In genomic region chr9:120890415-120891254, GRCh38 we compare ENCODE assay signal across 8 cellular contexts. TPM values are rescaled to one million over a fixed set of nuclear protein-coding genes. Genes with fewer than 3 reads are reported as not detected.
DNase-seq lines count a peak whose midpoint lies in the region; ATAC-seq and TF ChIP-seq lines count a peak whose summit lies in the region.

No MANE protein-coding gene starts in this region.

- H3K36me3 ChIP-seq in OCI-LY7 (ENCODE audit: insufficient read depth, low read length) = no peaks in the 10 kb centered on the region

- H2AFZ ChIP-seq in OCI-LY7 (ENCODE audit: low read length) = peak overlapping the region; percentile 65; the same call in 1 of the 2 replicates

- intact Hi-C loops in OCI-LY7 (cut with micrococcal nuclease; ENCODE audit: unreplicated experiment) = loop anchor here (5.0 kb wide), 1 partner anchor 182 kb away; the partner anchor contains the start of gene CNTRL
- intact Hi-C loops in dorsolateral prefrontal cortex (cut with DNase I) = no loop called here

- no peaks in the 10 kb centered on the region for H3K27me3 ChIP-seq in dorsolateral prefrontal cortex

- no peaks in the 10 kb centered on the region for H4K20me1 ChIP-seq in OCI-LY7 (ENCODE audit: insufficient read depth, low read length)

- ATAC-seq in activated CD4-positive, CD25-positive, alpha-beta regulatory T cell treated with anti-CD3 and anti-CD28 coated beads, Interleukin-2, amount 50 U/mL, for 24 hours = peak; percentile 6
- ATAC-seq in effector memory CD8-positive, alpha-beta T cell (replicated peaks) = no peak
- peak; percentile 17 for ATAC-seq in stimulated activated naive CD8-positive, alpha-beta T cell treated with anti-CD3 and anti-CD28 coated beads, Interleukin-15, Interleukin-2, amounts not matched to agents 100 U/mL and 50 U/mL, for 24 hours
- no peak for ATAC-seq in SK-N-SH treated with all-trans-retinoic acid at 6 μM for 48 hours

- no TSS peak for BruUV-seq in OCI-LY7 (replicated peaks; lab: Mats Ljungman, UMichigan)

- H3K9me2 ChIP-seq in OCI-LY7 (ENCODE audit: insufficient read depth, low read length) = no peaks in the 10 kb centered on the region

- H3K9me3 Mint-ChIP-seq in effector memory CD8-positive, alpha-beta T cell = no peaks in the 10 kb centered on the region

- TF ChIP-seq CTCF in OCI-LY7 (conservative IDR thresholded peaks at IDR 0.05; ENCODE audit: low read length) (no peak), dorsolateral prefrontal cortex (IDR thresholded peaks at IDR 0.05 in 54 of 56, conservative IDR thresholded peaks at IDR 0.05 in 2 of 56; ENCODE audit: low read depth in 1 of 56, partially characterized antibody in 56 of 56) (no peak)

- H3K4me3 ChIP-seq in OCI-LY7 (ENCODE audit: low read depth, low read length, poor library complexity, severe bottlenecking) (no peak overlapping the region), dorsolateral prefrontal cortex (no peak overlapping the region)

- POLR2A ChIA-PET in OCI-LY7 (lab: Charles Lee) = interaction anchor here (0.9 to 16.9 kb wide), 7 partner anchors 11 to 154 kb away, joined by 3 to 372 read pairs (median 5); partner anchors contain the start of genes PSMD5 and TRAF1

- H3K27ac ChIP-seq in OCI-LY7 (ENCODE audit: low read depth, low read length, poor library complexity, severe bottlenecking) = peak overlapping the region; percentile 98
- peak overlapping the region in 3 of 59 donors; percentile 2 to 45 (median 22) for H3K27ac ChIP-seq in dorsolateral prefrontal cortex

- CTCF ChIA-PET in OCI-LY7 (lab: Charles Lee; ENCODE audit: unreplicated experiment) = interaction anchor here (0.7 to 1.2 kb wide), 3 partner anchors 39 to 45 kb away, joined by 3 to 4 read pairs (median 3); no protein-coding TSS in a partner anchor

- H3K4me1 Mint-ChIP-seq in effector memory CD8-positive, alpha-beta T cell (ENCODE audit: low read depth in 2 of 2) = peaks cover 41% of the 10 kb centered on the region in 2 donors

- peak overlapping the region; percentile 95 to 96 for H3K27ac Mint-ChIP-seq in effector memory CD8-positive, alpha-beta T cell

- no peaks in the 10 kb centered on the region for H3K79me2 ChIP-seq in OCI-LY7 (ENCODE audit: insufficient read depth, low read depth, low read length)

- no peaks in the 10 kb centered on the region for H3K9me3 ChIP-seq in OCI-LY7 (ENCODE audit: low read length)

- H3K36me3 Mint-ChIP-seq in effector memory CD8-positive, alpha-beta T cell (ENCODE audit: insufficient read depth) = peaks cover 12% of the 10 kb centered on the region

- H3K27me3 Mint-ChIP-seq in effector memory CD8-positive, alpha-beta T cell = no peaks in the 10 kb centered on the region

- no peak for DNase-seq in activated CD4-positive, CD25-positive, alpha-beta regulatory T cell treated with anti-CD3 and anti-CD28 coated beads, Interleukin-2, amount 50 U/mL, for 72 hours
- no peak for DNase-seq in OCI-LY7 (ENCODE audit: low spot score)
- DNase-seq in effector memory CD8-positive, alpha-beta T cell = peak in 1 of 3 experiments; percentile 34
- peak; percentile 57 for DNase-seq in stimulated activated naive CD8-positive, alpha-beta T cell treated with anti-CD3 and anti-CD28 coated beads, Interleukin-15, Interleukin-2, amounts not matched to agents 100 U/mL and 50 U/mL, for 24 hours
- no peak for DNase-seq in NCI-H524 (lab: John Stamatoyannopoulos, UW)
- DNase-seq in dorsolateral prefrontal cortex = no peak

- peak overlapping the region; percentile 69 for H3K4me2 ChIP-seq in OCI-LY7 (ENCODE audit: low read length)

- peaks cover 93% of the 10 kb centered on the region for H3K4me1 ChIP-seq in OCI-LY7 (ENCODE audit: insufficient read depth, low read length, poor library complexity, severe bottlenecking)

- peak overlapping the region; percentile 65 for H3K4me3 Mint-ChIP-seq in effector memory CD8-positive, alpha-beta T cell

TF ChIP-seq in SK-N-SH treated with all-trans-retinoic acid at 6 μM for 48 hours, 23 proteins besides CTCF, POLR2A, EP300 and RAD21:
- TF ChIP-seq PATZ1 (CRISPR knock-in tag; IDR thresholded peaks at IDR 0.05; ENCODE audit: borderline replicate concordance) = no peak
- TF ChIP-seq ISL1 (CRISPR knock-in tag; IDR thresholded peaks at IDR 0.05) = no peak
- TF ChIP-seq TCF4 (CRISPR knock-in tag; IDR thresholded peaks at IDR 0.05; ENCODE audit: borderline replicate concordance) = no peak
- no peak for TF ChIP-seq TSHZ2 (CRISPR knock-in tag; IDR thresholded peaks at IDR 0.05)
- TF ChIP-seq POU6F1 (CRISPR knock-in tag; IDR thresholded peaks at IDR 0.05; ENCODE audit: borderline replicate concordance, low read depth) = no peak
- TF ChIP-seq ESRRG (CRISPR knock-in tag; IDR thresholded peaks at IDR 0.05) = no peak

RNA-seq across cellular contexts. Expression of gene PHF19, which starts 13.6 kb away (rescaled TPM):
- 102 and 108 TPM in 2 replicates for total RNA-seq in OCI-LY7 (2014; rRNA removed; shearing (Covaris generic))
- total RNA-seq in OCI-LY7 (2022) (211 and 214 TPM in 2 replicates), dorsolateral prefrontal cortex (100 to 1,000 TPM in 2 of 120 experiments, 10 to 100 TPM in 118; 18.7 to 119 (median 39.5) TPM)

RNA-seq across cellular contexts. Expression of gene TRAF1, which starts 36.0 kb away (rescaled TPM):
- total RNA-seq in OCI-LY7 (2014; rRNA removed; shearing (Covaris generic)) = 23.7 and 24.2 TPM in 2 replicates
- total RNA-seq in OCI-LY7 (2022) (40.3 and 50.5 TPM in 2 replicates), dorsolateral prefrontal cortex (10 to 100 TPM in 57 of 120 experiments, 1 to 10 TPM in 63; 3.8 to 25.3 (median 9.8) TPM)

RNA-seq across cellular contexts. Expression of gene PSMD5, which starts 47.9 kb away (rescaled TPM):
- total RNA-seq in OCI-LY7 (2014; rRNA removed; shearing (Covaris generic)) = 10.0 and 12.0 TPM in 2 replicates
- total RNA-seq in OCI-LY7 (2022) (33.3 and 36.8 TPM in 2 replicates), dorsolateral prefrontal cortex (10 to 100 TPM; 18.8 to 51.5 (median 32.6) TPM)

Comparison
In these comparisons a context has a peak if more than half of its experiments do, and no peak if none do; other contexts are left out.
1. ATAC-seq: peak in activated CD4-positive, CD25-positive, alpha-beta regulatory T cell treated with anti-CD3 and anti-CD28 coated beads, Interleukin-2, amount 50 U/mL, for 24 hours (2 of 2) and stimulated activated naive CD8-positive, alpha-beta T cell treated with anti-CD3 and anti-CD28 coated beads, Interleukin-15, Interleukin-2, amounts not matched to agents 100 U/mL and 50 U/mL, for 24 hours (single experiment); none in effector memory CD8-positive, alpha-beta T cell (single experiment) and SK-N-SH treated with all-trans-retinoic acid at 6 μM for 48 hours (single experiment).